Comparison of ENCODE assay signal across 11 cellular contexts in genomic region chrX:115957862-115958490, GRCh38.
DNase-seq lines count a peak whose midpoint lies in the region; ATAC-seq lines count a peak whose summit lies in the region.
"Had no signal": no experiment of that assay in that cellular context is flagged by ENCODE, and none has a peak within 500 bp of the region (broad histone marks: within the 10 kb centered on the region; RNA-seq: fewer than 3 reads in every experiment).

No MANE protein-coding gene starts in this region.

- H3K9me2 ChIP-seq in Karpas-422 (replicated peaks; ENCODE audit: insufficient read depth, low read length) (no peaks in the 10 kb centered on the region), GM23248 (ENCODE audit: insufficient read depth) (no peaks in the 10 kb centered on the region)

- H4K8ac ChIP-seq in mesendoderm (ENCODE audit: low read depth, low read length) = no peak overlapping the region

- H2AK5ac ChIP-seq in mesendoderm (ENCODE audit: low read length) = no peak overlapping the region

- no peak overlapping the region for H3K56ac ChIP-seq in mesendoderm (ENCODE audit: low read length)

- H4K5ac ChIP-seq in mesendoderm (ENCODE audit: low read length) = no peak overlapping the region

- H3K27me3 ChIP-seq in Karpas-422 (ENCODE audit: low read length) = no peaks in the 10 kb centered on the region
- H3K27me3 ChIP-seq in mesendoderm (ENCODE audit: insufficient read depth, low read length, poor library complexity) = no peaks in the 10 kb centered on the region
- H3K27me3 ChIP-seq in GM23248 (replicated peaks; ENCODE audit: insufficient read depth) = no peaks in the 10 kb centered on the region

- no peaks in the 10 kb centered on the region for H3K36me3 ChIP-seq in Karpas-422 (ENCODE audit: insufficient read depth, low read length)
- no peaks in the 10 kb centered on the region for H3K36me3 ChIP-seq in mesendoderm (ENCODE audit: control insufficient read depth, insufficient read depth, low read length)
- no peaks in the 10 kb centered on the region for H3K36me3 ChIP-seq in GM23248 (ENCODE audit: low read depth)

- no peaks in the 10 kb centered on the region for H3K79me1 ChIP-seq in mesendoderm (ENCODE audit: low read length)

- H3K27ac ChIP-seq in Karpas-422 (ENCODE audit: low read length) (no peak overlapping the region), mesendoderm (ENCODE audit: low read depth, low read length) (no peak overlapping the region), GM23248 (no peak overlapping the region)
- H3K27ac ChIP-seq: epithelial cell of prostate had no signal

- no peaks in the 10 kb centered on the region for H3K79me2 ChIP-seq in Karpas-422 (ENCODE audit: low read length)
- H3K79me2 ChIP-seq in mesendoderm (ENCODE audit: control insufficient read depth, insufficient read depth, low read length) = peaks cover 38% of the 10 kb centered on the region
- peaks cover 17% of the 10 kb centered on the region for H3K79me2 ChIP-seq in GM23248 (ENCODE audit: insufficient read depth)

- H3F3A ChIP-seq in GM23248 (ENCODE audit: insufficient read depth) = no peaks in the 10 kb centered on the region

- no peak overlapping the region for H3K9ac ChIP-seq in Karpas-422 (ENCODE audit: low read length)
- no peak overlapping the region for H3K9ac ChIP-seq in mesendoderm (ENCODE audit: low read length)
- no peak overlapping the region for H3K9ac ChIP-seq in GM23248

- H2BK120ac ChIP-seq in mesendoderm (ENCODE audit: low read depth, low read length) = no peak overlapping the region

- no peak overlapping the region for H3K4me3 ChIP-seq in Karpas-422 (ENCODE audit: low read length)
- no peak overlapping the region for H3K4me3 ChIP-seq in mesendoderm (ENCODE audit: low read length)
- H3K4me3 ChIP-seq in GM23248 = no peak overlapping the region

- H2BK5ac ChIP-seq in mesendoderm (ENCODE audit: low read length) = no peak overlapping the region

- H4K20me1 ChIP-seq in Karpas-422 (ENCODE audit: insufficient read depth, low read depth, low read length) = no peaks in the 10 kb centered on the region
- H4K20me1 ChIP-seq in GM23248 (ENCODE audit: insufficient read depth) = no peaks in the 10 kb centered on the region

- H3K4me1 ChIP-seq in Karpas-422 (ENCODE audit: low read length) = peaks cover 11% of the 10 kb centered on the region
- no peaks in the 10 kb centered on the region for H3K4me1 ChIP-seq in mesendoderm (ENCODE audit: control insufficient read depth, low read depth, low read length)
- H3K4me1 ChIP-seq in GM23248 (ENCODE audit: insufficient read depth) = no peaks in the 10 kb centered on the region

- WGBS in mesendoderm (ENCODE audit: extremely low coverage, insufficient coverage, low lambda C conversion rate) = no CpG with 5 or more reads among the region's 11 CpGs
- 63 to 74% methylated on average over 8 to 11 of the region's 11 CpGs for WGBS in GM23248 (ENCODE audit: low coverage in 1 of 2, low lambda C conversion rate in 2 of 2, missing lambda C conversion rate in 2 of 2), 2 experiments

- H3K4ac ChIP-seq in mesendoderm (ENCODE audit: low read depth, low read length) = no peak overlapping the region

- in situ Hi-C loops in GM23248 (cut with MboI) = no loop called here

- no peak overlapping the region for H3K23ac ChIP-seq in mesendoderm (ENCODE audit: low read length)

- ATAC-seq in GM21423 (IDR thresholded peaks at IDR 0.05; ENCODE audit: unreplicated experiment) = no peak

- no peak overlapping the region for H3K18ac ChIP-seq in mesendoderm (ENCODE audit: low read length)

- no peaks in the 10 kb centered on the region for H3K9me3 ChIP-seq in Karpas-422 (ENCODE audit: low read length)
- no peaks in the 10 kb centered on the region for H3K9me3 ChIP-seq in GM23248 (ENCODE audit: low read depth)

- DNase-seq in DMS 273 (lab: John Stamatoyannopoulos, UW; ENCODE audit: unreplicated experiment) (peak; percentile 19), DMS 273 treated with DMSO at 0.1 percent for 48 hours (lab: John Stamatoyannopoulos, UW) (no peak), Karpas-422 (peak; percentile 79), SK-N-DZ (ENCODE audit: low spot score) (peak; percentile 21), mesendoderm (peak; percentile 55), D341Med (ENCODE audit: low spot score) (no peak), GM23248 (no peak)
- DNase-seq: 8988T; activated CD8-positive, alpha-beta memory T cell treated with anti-CD3 and anti-CD28 coated beads, Interleukin-2, amount 50 U/mL, for 48 hours had no signal

- no peak overlapping the region for H2AFZ ChIP-seq in Karpas-422 (ENCODE audit: low read length)
- no peak overlapping the region for H2AFZ ChIP-seq in GM23248

- H2BK15ac ChIP-seq in mesendoderm (replicated peaks; ENCODE audit: low read depth) = no peak overlapping the region

- H3K4me2 ChIP-seq in Karpas-422 (ENCODE audit: low read depth, low read length, poor library complexity, severe bottlenecking) (peak overlapping the region; percentile 23), mesendoderm (ENCODE audit: low read length) (no peak overlapping the region), GM23248 (ENCODE audit: unreplicated experiment) (no peak overlapping the region)

Comparison
In these comparisons a context has a peak if more than half of its experiments do, and no peak if none do; other contexts are left out.
1. DNase-seq: peak in DMS 273 (single experiment), Karpas-422 (single experiment), SK-N-DZ (single experiment) and mesendoderm (single experiment); none in DMS 273 treated with DMSO at 0.1 percent for 48 hours (single experiment), D341Med (single experiment) and GM23248 (single experiment).